ENCODE assay signal across 24 cellular contexts in genomic region chr2:216540920-216541319, GRCh38. TPM values are rescaled to one million over a fixed set of nuclear protein-coding genes. Genes with fewer than 3 reads are reported as not detected.
DNase-seq lines count a peak whose midpoint lies in the region; ATAC-seq and TF ChIP-seq lines count a peak whose summit lies in the region.
"Had no signal": no experiment of that assay in that cellular context is flagged by ENCODE, and none has a peak within 500 bp of the region (broad histone marks: within the 10 kb centered on the region; RNA-seq: fewer than 3 reads in every experiment).

No MANE protein-coding gene starts in this region.

- H3K27me3 ChIP-seq in heart left ventricle (no peaks in the 10 kb centered on the region), breast epithelium (no peaks in the 10 kb centered on the region), thyroid gland (no peaks in the 10 kb centered on the region)
- H3K27me3 ChIP-seq: MG63, pancreas, suprapubic skin, vagina had no signal

- H3K9me3 ChIP-seq in heart left ventricle (no peaks in the 10 kb centered on the region), breast epithelium (no peaks in the 10 kb centered on the region), thyroid gland (no peaks in the 10 kb centered on the region)
- H3K9me3 ChIP-seq: MG63, mucosa of descending colon, pancreas, suprapubic skin, vagina had no signal

- H3K4me3 ChIP-seq in heart left ventricle, result no peak overlapping the region
- H3K4me3 ChIP-seq in breast epithelium, result no peak overlapping the region
- H3K4me3 ChIP-seq in thyroid gland (replicated peaks in 1 of 3), result no peak overlapping the region
- H3K4me3 ChIP-seq: MG63, mucosa of descending colon, pancreas, suprapubic skin, vagina had no signal

- H3K4me1 ChIP-seq in heart left ventricle (peaks cover 7 to 41% (median 31%) of the 10 kb centered on the region in 12 donors), breast epithelium (peaks cover 5 to 19% of the 10 kb centered on the region in 2 donors), thyroid gland (peaks cover 20 to 21% of the 10 kb centered on the region in 2 donors)

- ATAC-seq in heart left ventricle (no peak), Right ventricle myocardium inferior (no peak), GM19463 (IDR thresholded peaks at IDR 0.05; ENCODE audit: unreplicated experiment) (no peak)
- ATAC-seq: activated CD8-positive, alpha-beta T cell treated with anti-CD3 and anti-CD28 coated beads, Interleukin-2, amount 10 ng/mL, durations not matched to agents 7 days and 5 days; HCT116; mucosa of descending colon; natural killer cell treated with Interleukin-12 subunit alpha and Interleukin-12 subunit beta and Interleukin-15 and Interleukin-18, amount 100 ng/mL, for 72 hours; stimulated activated naive B cell treated with anti-CD40 and anti-IgM and Interleukin-4, amounts not matched to agents 10 μg/mL and 1 μg/mL and 100 μg/mL, for 72 hours; T-helper 17 cell had no signal

- no peak for DNase-seq in heart left ventricle
- DNase-seq in Right ventricle myocardium inferior (ENCODE audit: missing footprints), result no peak
- DNase-seq in breast epithelium (ENCODE audit: low spot score in 2 of 2), result peak in 1 of 2 donors; percentile 92
- peak; percentile 58 for DNase-seq in left kidney (ENCODE audit: low read depth, low spot score)
- peak; percentile 51 to 72 for DNase-seq in thyroid gland
- DNase-seq in effector CD8-positive, alpha-beta T cell (lab: John Stamatoyannopoulos, UW), result no peak
- DNase-seq in ureter (ENCODE audit: low spot score), result no peak
- DNase-seq: activated CD8-positive, alpha-beta T cell treated with anti-CD3 and anti-CD28 coated beads, Interleukin-2, amount 10 ng/mL, durations not matched to agents 7 days and 5 days; activated effector memory CD4-positive, alpha-beta T cell treated with anti-CD3 and anti-CD28 coated beads, Interleukin-2, amount 50 U/mL, for 16 hours; activated naive CD8-positive, alpha-beta T cell treated with anti-CD3 and anti-CD28 coated beads, Interleukin-2, amount 10 ng/mL, durations not matched to agents 7 days and 5 days; activated T-cell treated with anti-CD3 and anti-CD28 coated beads for 4 hours; MG63; mucosa of descending colon; NCI-H1105 treated with DMSO at 0.1 percent for 48 hours; NCI-H1930; NCI-H748 treated with DMSO at 0.1 percent for 48 hours; pancreas; stimulated activated naive B cell treated with anti-CD40 and anti-IgM and Interleukin-4, amounts not matched to agents 10 μg/mL and 1 μg/mL and 100 μg/mL, for 72 hours; T-helper 17 cell had no signal

- intact Hi-C loops in heart left ventricle (cut with DNase I) (no loop called here), Right ventricle myocardium inferior (cut with DNase I) (no loop called here), breast epithelium (cut with DNase I; ENCODE audit: low total_unique reads) (no loop called here), thyroid gland (cut with DNase I) (no loop called here)

- 70 to 81% (median 71%) methylated on average over 6 of the region's 6 CpGs for WGBS in heart left ventricle, 4 donors
- 37 to 45% methylated on average over 6 of the region's 6 CpGs for WGBS in thyroid gland, 2 donors

- TF ChIP-seq CTCF in heart left ventricle (IDR thresholded peaks at IDR 0.05) (no peak), breast epithelium (IDR thresholded peaks at IDR 0.05) (no peak), thyroid gland (IDR thresholded peaks at IDR 0.05) (no peak)

- peak overlapping the region in 10 of 12 donors; percentile 68 to 92 (median 77) for H3K27ac ChIP-seq in heart left ventricle
- H3K27ac ChIP-seq in breast epithelium, result peak overlapping the region; percentile 80 to 88
- peak overlapping the region; percentile 30 to 67 (median 33) for H3K27ac ChIP-seq in thyroid gland
- H3K27ac ChIP-seq: suprapubic skin, vagina had no signal

- TF ChIP-seq POLR2A in heart left ventricle (IDR thresholded peaks at IDR 0.05) (no peak), breast epithelium (IDR thresholded peaks at IDR 0.05) (no peak), thyroid gland (IDR thresholded peaks at IDR 0.05) (no peak)

- H3K36me3 ChIP-seq in heart left ventricle (no peaks in the 10 kb centered on the region), breast epithelium (no peaks in the 10 kb centered on the region), thyroid gland (no peaks in the 10 kb centered on the region)
- H3K36me3 ChIP-seq: pancreas, suprapubic skin, vagina had no signal

RNA-seq across cellular contexts. Expression of gene RPL37A, which starts 42.3 kb away (rescaled TPM):
- 1,000 to 10,000 TPM in 7 of 9 donors, 100 to 1,000 TPM in 2; 602 to 2,166 (median 1,938) TPM for total RNA-seq in heart left ventricle
- polyA plus RNA-seq in heart left ventricle, result 1,000 to 10,000 TPM; 3,067 to 3,426 TPM
- 2,083 TPM for total RNA-seq in Right ventricle myocardium inferior
- total RNA-seq in breast epithelium, result 1,000 to 10,000 TPM; 1,604 to 2,277 (median 1,692) TPM
- 1,000 to 10,000 TPM in 1 of 4 donors, 100 to 1,000 TPM in 3; 393 to 1,147 (median 736) TPM for total RNA-seq in thyroid gland
- total RNA-seq in ureter, result 2,809 TPM

Comparison
In these comparisons a context has a peak if more than half of its experiments do, and no peak if none do; other contexts are left out.
1. DNase-seq: peak in left kidney (single experiment) and thyroid gland (2 of 2); none in heart left ventricle (0 of 5), Right ventricle myocardium inferior (single experiment), effector CD8-positive, alpha-beta T cell (single experiment) and ureter (single experiment).
2. H3K27ac ChIP-seq: peak in every context shown above with its lines; median percentile 84 in breast epithelium; 77 in heart left ventricle; 33 in thyroid gland.